1 cellular context compared by ENCODE assay signal in the genomic region with DNA sequence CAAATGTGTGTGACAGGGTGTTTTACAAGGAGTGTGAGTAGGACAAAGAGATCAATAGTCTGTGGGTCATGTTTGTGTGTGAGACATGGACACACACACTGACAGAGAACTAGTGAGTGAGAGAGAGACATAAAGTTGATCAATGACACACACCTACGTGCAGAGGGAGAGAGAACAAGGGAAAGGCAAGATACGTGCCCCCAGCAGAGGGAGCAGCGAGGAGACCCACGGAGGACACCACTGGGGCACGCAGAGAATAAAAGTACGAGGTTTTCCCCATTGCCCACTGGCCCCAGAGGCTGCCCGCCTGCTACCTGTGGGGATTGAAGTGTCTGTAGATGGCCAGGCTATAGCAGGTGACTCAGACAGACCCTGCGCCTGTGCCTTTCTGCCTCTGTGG.
TF ChIP-seq lines count a peak whose summit lies in the region.

No MANE protein-coding gene starts in this region.

TF ChIP-seq in WTC11, 78 proteins besides CTCF, POLR2A, EP300 and RAD21 (continued from another document):
- TF ChIP-seq JAZF1 (CRISPR knock-in tag; IDR thresholded peaks at IDR 0.05): no peak
- no peak for TF ChIP-seq CREB1 (CRISPR knock-in tag; IDR thresholded peaks at IDR 0.05)
- TF ChIP-seq, protein P1, sequence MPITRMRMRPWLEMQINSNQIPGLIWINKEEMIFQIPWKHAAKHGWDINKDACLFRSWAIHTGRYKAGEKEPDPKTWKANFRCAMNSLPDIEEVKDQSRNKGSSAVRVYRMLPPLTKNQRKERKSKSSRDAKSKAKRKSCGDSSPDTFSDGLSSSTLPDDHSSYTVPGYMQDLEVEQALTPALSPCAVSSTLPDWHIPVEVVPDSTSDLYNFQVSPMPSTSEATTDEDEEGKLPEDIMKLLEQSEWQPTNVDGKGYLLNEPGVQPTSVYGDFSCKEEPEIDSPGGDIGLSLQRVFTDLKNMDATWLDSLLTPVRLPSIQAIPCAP (CRISPR knock-in tag; IDR thresholded peaks at IDR 0.05): no peak
- no peak for TF ChIP-seq FOXJ3 (CRISPR knock-in tag; IDR thresholded peaks at IDR 0.05; ENCODE audit: borderline replicate concordance)
- TF ChIP-seq PRRX2 (CRISPR knock-in tag; IDR thresholded peaks at IDR 0.05): no peak
- TF ChIP-seq E2F4 (CRISPR knock-in tag; IDR thresholded peaks at IDR 0.05; ENCODE audit: borderline replicate concordance, low read depth): no peak
- TF ChIP-seq GTF2I (CRISPR knock-in tag; conservative IDR thresholded peaks at IDR 0.05): no peak
- TF ChIP-seq, protein P2, sequence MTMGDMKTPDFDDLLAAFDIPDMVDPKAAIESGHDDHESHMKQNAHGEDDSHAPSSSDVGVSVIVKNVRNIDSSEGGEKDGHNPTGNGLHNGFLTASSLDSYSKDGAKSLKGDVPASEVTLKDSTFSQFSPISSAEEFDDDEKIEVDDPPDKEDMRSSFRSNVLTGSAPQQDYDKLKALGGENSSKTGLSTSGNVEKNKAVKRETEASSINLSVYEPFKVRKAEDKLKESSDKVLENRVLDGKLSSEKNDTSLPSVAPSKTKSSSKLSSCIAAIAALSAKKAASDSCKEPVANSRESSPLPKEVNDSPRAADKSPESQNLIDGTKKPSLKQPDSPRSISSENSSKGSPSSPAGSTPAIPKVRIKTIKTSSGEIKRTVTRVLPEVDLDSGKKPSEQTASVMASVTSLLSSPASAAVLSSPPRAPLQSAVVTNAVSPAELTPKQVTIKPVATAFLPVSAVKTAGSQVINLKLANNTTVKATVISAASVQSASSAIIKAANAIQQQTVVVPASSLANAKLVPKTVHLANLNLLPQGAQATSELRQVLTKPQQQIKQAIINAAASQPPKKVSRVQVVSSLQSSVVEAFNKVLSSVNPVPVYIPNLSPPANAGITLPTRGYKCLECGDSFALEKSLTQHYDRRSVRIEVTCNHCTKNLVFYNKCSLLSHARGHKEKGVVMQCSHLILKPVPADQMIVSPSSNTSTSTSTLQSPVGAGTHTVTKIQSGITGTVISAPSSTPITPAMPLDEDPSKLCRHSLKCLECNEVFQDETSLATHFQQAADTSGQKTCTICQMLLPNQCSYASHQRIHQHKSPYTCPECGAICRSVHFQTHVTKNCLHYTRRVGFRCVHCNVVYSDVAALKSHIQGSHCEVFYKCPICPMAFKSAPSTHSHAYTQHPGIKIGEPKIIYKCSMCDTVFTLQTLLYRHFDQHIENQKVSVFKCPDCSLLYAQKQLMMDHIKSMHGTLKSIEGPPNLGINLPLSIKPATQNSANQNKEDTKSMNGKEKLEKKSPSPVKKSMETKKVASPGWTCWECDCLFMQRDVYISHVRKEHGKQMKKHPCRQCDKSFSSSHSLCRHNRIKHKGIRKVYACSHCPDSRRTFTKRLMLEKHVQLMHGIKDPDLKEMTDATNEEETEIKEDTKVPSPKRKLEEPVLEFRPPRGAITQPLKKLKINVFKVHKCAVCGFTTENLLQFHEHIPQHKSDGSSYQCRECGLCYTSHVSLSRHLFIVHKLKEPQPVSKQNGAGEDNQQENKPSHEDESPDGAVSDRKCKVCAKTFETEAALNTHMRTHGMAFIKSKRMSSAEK (CRISPR knock-in tag; IDR thresholded peaks at IDR 0.05; ENCODE audit: borderline replicate concordance): no peak
- TF ChIP-seq ZNF423 (CRISPR knock-in tag; IDR thresholded peaks at IDR 0.05): no peak
- TF ChIP-seq SOX15 (CRISPR knock-in tag; IDR thresholded peaks at IDR 0.05): no peak
- no peak for TF ChIP-seq HMGA2 (CRISPR knock-in tag; IDR thresholded peaks at IDR 0.05)
- no peak for TF ChIP-seq MAX (CRISPR knock-in tag; IDR thresholded peaks at IDR 0.05)
